ENCODE assay signal across 9 cellular contexts in the genomic region with DNA sequence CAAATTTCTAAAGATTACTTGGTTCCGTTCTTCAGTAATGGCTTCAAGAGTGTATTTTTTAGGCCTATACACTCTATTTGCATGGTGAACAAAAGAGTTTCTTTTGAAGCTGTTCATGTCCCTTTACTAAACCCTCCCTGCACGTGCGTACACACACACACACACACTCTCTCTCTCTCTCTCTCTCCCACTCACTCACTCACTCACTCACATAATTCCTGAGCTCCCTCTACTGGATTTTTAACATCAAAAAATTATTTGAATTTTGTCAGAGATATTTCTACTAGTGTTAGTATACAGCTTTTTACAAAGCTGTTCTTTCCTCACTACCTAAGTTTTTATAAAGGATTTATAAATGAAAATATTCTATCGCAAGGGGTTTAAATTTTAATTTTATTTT.
DNase-seq lines count a peak whose midpoint lies in the region; ATAC-seq and TF ChIP-seq lines count a peak whose summit lies in the region.
"Had no signal": no experiment of that assay in that cellular context is flagged by ENCODE, and none has a peak within 500 bp of the region (broad histone marks: within the 10 kb centered on the region; RNA-seq: fewer than 3 reads in every experiment).

No MANE protein-coding gene starts in this region.

- no peak for ATAC-seq in central memory CD8-positive, alpha-beta T cell (replicated peaks; ENCODE audit: extremely low read depth, poor library complexity, severe bottlenecking)

- H3K27me3 Mint-ChIP-seq in central memory CD8-positive, alpha-beta T cell: no peaks in the 10 kb centered on the region
- H3K27me3 Mint-ChIP-seq in neural crest cell (ENCODE audit: low read depth): no peaks in the 10 kb centered on the region
- H3K27me3 Mint-ChIP-seq: activated CD4-positive, alpha-beta memory T cell treated with anti-CD3 and anti-CD28 coated beads, Interleukin-2, amount 10 ng/mL, durations not matched to agents 7 days and 5 days had no signal

- H3K36me3 Mint-ChIP-seq in central memory CD8-positive, alpha-beta T cell (ENCODE audit: insufficient read depth): peaks cover 46% of the 10 kb centered on the region
- H3K36me3 Mint-ChIP-seq in neural crest cell (ENCODE audit: low read depth): peaks cover 7% of the 10 kb centered on the region

- peaks cover 4% of the 10 kb centered on the region for H3K4me1 Mint-ChIP-seq in central memory CD8-positive, alpha-beta T cell
- H3K4me1 Mint-ChIP-seq in neural crest cell: peaks cover 12% of the 10 kb centered on the region
- H3K4me1 Mint-ChIP-seq: activated CD4-positive, alpha-beta memory T cell treated with anti-CD3 and anti-CD28 coated beads, Interleukin-2, amount 10 ng/mL, durations not matched to agents 7 days and 5 days had no signal

- DNase-seq in NCI-H2227 (lab: John Stamatoyannopoulos, UW; ENCODE audit: unreplicated experiment): peak; percentile 38
- no peak for DNase-seq in central memory CD8-positive, alpha-beta T cell (ENCODE audit: low spot score in 2 of 2)
- DNase-seq in neural crest cell (ENCODE audit: low read depth, low spot score): no peak
- no peak for DNase-seq in cerebellar cortex (ENCODE audit: low spot score)
- DNase-seq in D341Med (ENCODE audit: low spot score): no peak
- DNase-seq in AG08396 (ENCODE audit: low spot score): no peak
- DNase-seq: activated CD4-positive, alpha-beta memory T cell treated with anti-CD3 and anti-CD28 coated beads, Interleukin-2, amount 10 ng/mL, durations not matched to agents 7 days and 5 days; colonic mucosa had no signal

- H3K9me3 Mint-ChIP-seq in central memory CD8-positive, alpha-beta T cell: no peaks in the 10 kb centered on the region
- H3K9me3 Mint-ChIP-seq in neural crest cell: no peaks in the 10 kb centered on the region
- H3K9me3 Mint-ChIP-seq: activated CD4-positive, alpha-beta memory T cell treated with anti-CD3 and anti-CD28 coated beads, Interleukin-2, amount 10 ng/mL, durations not matched to agents 7 days and 5 days had no signal

- no peak overlapping the region for H3K4me3 Mint-ChIP-seq in central memory CD8-positive, alpha-beta T cell
- H3K4me3 Mint-ChIP-seq in neural crest cell: no peak overlapping the region
- H3K4me3 Mint-ChIP-seq: activated CD4-positive, alpha-beta memory T cell treated with anti-CD3 and anti-CD28 coated beads, Interleukin-2, amount 10 ng/mL, durations not matched to agents 7 days and 5 days had no signal

- peak overlapping the region; percentile 31 for H3K27ac Mint-ChIP-seq in central memory CD8-positive, alpha-beta T cell (ENCODE audit: low read depth)
- no peak overlapping the region for H3K27ac Mint-ChIP-seq in neural crest cell (ENCODE audit: unreplicated experiment)
- H3K27ac Mint-ChIP-seq: activated CD4-positive, alpha-beta memory T cell treated with anti-CD3 and anti-CD28 coated beads, Interleukin-2, amount 10 ng/mL, durations not matched to agents 7 days and 5 days had no signal

- TF ChIP-seq CTCF in GM12872 (IDR thresholded peaks at IDR 0.05; ENCODE audit: insufficient read depth, low read depth, low read length) (peak; percentile 12; the same call in 1 of the 3 replicates), neural crest cell (conservative IDR thresholded peaks at IDR 0.05) (peak; percentile 42)
